ENCODE assay signal across 17 cellular contexts in the genomic region with DNA sequence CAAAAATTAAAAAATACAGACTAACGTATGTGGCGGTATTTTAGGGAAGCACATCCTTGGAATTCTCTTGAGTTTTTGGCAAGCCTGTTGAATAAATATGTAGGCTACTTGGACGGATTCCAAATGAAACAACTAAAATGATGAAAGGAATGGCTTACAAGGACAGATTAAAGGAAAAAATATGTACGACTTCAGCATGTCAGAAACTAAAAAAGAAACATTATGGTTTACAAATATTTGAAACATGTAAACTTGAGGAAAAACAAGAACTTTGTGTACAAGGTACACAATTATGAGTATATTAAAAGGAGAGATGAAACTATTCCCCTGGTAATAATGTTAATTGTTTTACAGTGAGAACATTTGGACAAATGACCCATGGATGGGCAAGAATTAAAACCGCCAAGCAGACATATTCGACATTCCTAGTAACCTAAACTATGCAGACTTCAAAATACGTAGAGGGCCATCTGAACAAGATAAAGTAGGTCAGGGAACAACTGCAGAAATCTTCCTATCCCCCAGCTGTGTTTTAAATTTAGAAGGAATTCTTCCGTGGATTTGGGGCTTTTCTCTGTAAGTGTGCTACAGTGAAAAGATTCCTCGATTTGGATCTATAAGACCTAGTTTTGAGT. TPM values are rescaled to one million over a fixed set of nuclear protein-coding genes. Genes with fewer than 3 reads are reported as not detected.
DNase-seq lines count a peak whose midpoint lies in the region; ATAC-seq and TF ChIP-seq lines count a peak whose summit lies in the region.
"Had no signal": no experiment of that assay in that cellular context is flagged by ENCODE, and none has a peak within 500 bp of the region (broad histone marks: within the 10 kb centered on the region; RNA-seq: fewer than 3 reads in every experiment).

No MANE protein-coding gene starts in this region.

- H4K5ac ChIP-seq in IMR-90 (ENCODE audit: low read depth, low read length) = peak overlapping the region; percentile 57; the same call in 1 of the 2 replicates

- no peak overlapping the region for H2AK9ac ChIP-seq in IMR-90 (replicated peaks; ENCODE audit: low read depth, low read length, poor library complexity)

- no peak overlapping the region for H2AFZ ChIP-seq in IMR-90 (replicated peaks; ENCODE audit: low read length, poor library complexity)

- dilution Hi-C loops in IMR-90 (cut with HindIII; ENCODE audit: low sequenced_read_pairs, unreplicated experiment) = no loop called here

- H3K27me3 ChIP-seq in IMR-90 (ENCODE audit: control insufficient read depth, insufficient read depth, low read length) (no peaks in the 10 kb centered on the region), tibial artery (no peaks in the 10 kb centered on the region), HAP-1 (ENCODE audit: low read depth) (peaks cover 5% of the 10 kb centered on the region; the same call in 1 of the 2 replicates)

- intact Hi-C loops in IMR-90 (cut with micrococcal nuclease) (no loop called here), tibial artery (cut with DNase I; ENCODE audit: low total_unique reads) (no loop called here)

- ATAC-seq in IMR-90 (ENCODE audit: low read depth) = peak; percentile 89
- ATAC-seq in HG03108 (IDR thresholded peaks at IDR 0.05; ENCODE audit: unreplicated experiment) = no peak
- ATAC-seq: activated CD4-positive, alpha-beta T cell treated with anti-CD3 and anti-CD28 coated beads for 36 hours; naive thymus-derived CD4-positive, alpha-beta T cell; stimulated activated memory B cell treated with anti-CD40 and anti-IgM and Interleukin-4, amounts not matched to agents 10 μg/mL and 1 μg/mL and 100 μg/mL, for 72 hours had no signal

- H3K23ac ChIP-seq in IMR-90 (ENCODE audit: low read depth, low read length) = peak overlapping the region; percentile 36; the same call in 1 of the 2 replicates

- H3K27ac ChIP-seq in IMR-90 (ENCODE audit: insufficient read depth, low read length) = no peak overlapping the region; the same call in 1 of the 2 replicates
- peak overlapping the region; percentile 10 to 60 for H3K27ac ChIP-seq in tibial artery
- H3K27ac ChIP-seq: KMS-11 had no signal

- no peak overlapping the region for H2AK5ac ChIP-seq in IMR-90 (ENCODE audit: low read depth, low read length)

- peak overlapping the region; percentile 91 for H2BK5ac ChIP-seq in IMR-90 (ENCODE audit: low read depth, low read length, poor library complexity, severe bottlenecking)

- BruUV-seq in IMR-90 (replicated peaks; lab: Mats Ljungman, UMichigan) = no TSS peak

- no peak overlapping the region for H3K14ac ChIP-seq in IMR-90 (replicated peaks; ENCODE audit: low read depth, low read length)

- TF ChIP-seq CTCF in IMR-90 (conservative IDR thresholded peaks at IDR 0.05; ENCODE audit: low read depth, low read length) = no peak
- no peak for TF ChIP-seq CTCF in tibial artery (IDR thresholded peaks at IDR 0.05)

- CTCF ChIA-PET in IMR-90 (lab: Yijun Ruan, JAX) = interaction anchor here (0.6 kb wide), 1 partner anchor 407 kb away, joined by 3 read pairs; no protein-coding TSS in a partner anchor

- peak overlapping the region; percentile 60; the same call in 1 of the 2 replicates for H3K9ac ChIP-seq in IMR-90 (ENCODE audit: low read depth, low read length)
- H3K9ac ChIP-seq: KMS-11 had no signal

- no CpG with 5 or more reads among the region's 9 CpGs for WGBS in IMR-90 (ENCODE audit: extremely low coverage in 2 of 2, insufficient read length in 1 of 2), 2 experiments

- peak overlapping the region; percentile 6; the same call in 1 of the 2 replicates for H3K4me3 ChIP-seq in IMR-90 (ENCODE audit: insufficient read depth, low read depth, low read length)
- peak overlapping the region; percentile 1 to 27 for H3K4me3 ChIP-seq in tibial artery
- no peak overlapping the region for H3K4me3 ChIP-seq in HAP-1

- H3K4me1 ChIP-seq in IMR-90 (ENCODE audit: control insufficient read depth, insufficient read depth, low read length) = peaks cover 7% of the 10 kb centered on the region; the same call in 1 of the 2 replicates
- H3K4me1 ChIP-seq in tibial artery = peaks cover 0 to 70% (median 7%) of the 10 kb centered on the region in 4 donors
- H3K4me1 ChIP-seq in HAP-1 = no peaks in the 10 kb centered on the region

- no peak for TF ChIP-seq RAD21 in IMR-90 (IDR thresholded peaks at IDR 0.05; ENCODE audit: low read length)

- no peak overlapping the region for H4K91ac ChIP-seq in IMR-90 (ENCODE audit: insufficient read depth, low read depth, low read length)

- peak overlapping the region; percentile 33; the same call in 1 of the 2 replicates for H2BK20ac ChIP-seq in IMR-90 (ENCODE audit: low read depth, low read length)

- H3K9me1 ChIP-seq in IMR-90 (ENCODE audit: insufficient read depth, low read length) = peaks cover 3% of the 10 kb centered on the region; the same call in 1 of the 2 replicates

- no peak overlapping the region for H3K4ac ChIP-seq in IMR-90 (ENCODE audit: low read depth, low read length)

- no peak overlapping the region for H2BK15ac ChIP-seq in IMR-90 (ENCODE audit: low read depth, low read length)

- no peaks in the 10 kb centered on the region for H4K20me1 ChIP-seq in IMR-90 (ENCODE audit: insufficient read depth, low read length)

- H3K56ac ChIP-seq in IMR-90 (ENCODE audit: extremely low read depth, insufficient read depth, low read length) = no peak overlapping the region

- H3K18ac ChIP-seq in IMR-90 (ENCODE audit: low read depth, low read length) = peak overlapping the region; percentile 80; the same call in 1 of the 2 replicates

- peak overlapping the region; percentile 54; the same call in 1 of the 2 replicates for H2BK120ac ChIP-seq in IMR-90 (ENCODE audit: low read depth, low read length)

- peaks cover 19 to 30% of the 10 kb centered on the region in 2 experiments for H3K79me1 ChIP-seq in IMR-90 (ENCODE audit: low read depth in 1 of 2, low read length in 2 of 2)

- POLR2A ChIA-PET in IMR-90 (lab: Charles Lee; ENCODE audit: unreplicated experiment) = no interaction called here

- no peaks in the 10 kb centered on the region for H3K36me3 ChIP-seq in IMR-90 (ENCODE audit: control insufficient read depth, insufficient read depth, low read length)
- H3K36me3 ChIP-seq in tibial artery = no peaks in the 10 kb centered on the region
- no peaks in the 10 kb centered on the region for H3K36me3 ChIP-seq in HAP-1 (replicated peaks)

- H3K4me2 ChIP-seq in IMR-90 (ENCODE audit: low read depth, low read length) = peak overlapping the region; percentile 84
- H3K4me2 ChIP-seq: KMS-11 had no signal

- in situ Hi-C loops in IMR-90 (cut with MboI; ENCODE audit: low sequenced_read_pairs) (no loop called here), HAP-1 (cut with MboI; ENCODE audit: low sequenced_read_pairs) (no loop called here)

- DNase-seq in IMR-90 (peak; percentile 75), astrocyte of the hippocampus (ENCODE audit: low read depth, low spot score) (peak; percentile 81), hepatic stellate cell (ENCODE audit: low spot score) (peak; percentile 51), tibial artery (no peak), NCI-H510A treated with DMSO at 0.1 percent for 48 hours (lab: John Stamatoyannopoulos, UW) (no peak), HAP-1 (ENCODE audit: low spot score in 2 of 2) (no peak)
- DNase-seq: activated CD4-positive, alpha-beta T cell treated with anti-CD3 and anti-CD28 coated beads for 36 hours; activated effector memory CD4-positive, alpha-beta T cell treated with anti-CD3 and anti-CD28 coated beads, Interleukin-2, amount 50 U/mL, for 16 hours; anterior cingulate cortex; DMS79; naive thymus-derived CD4-positive, alpha-beta T cell; NCI-H1417 treated with DMSO at 0.1 percent for 48 hours; NCI-H2227 treated with DMSO at 0.1 percent for 48 hours; SIG-M5 had no signal

- H3K9me3 ChIP-seq in IMR-90 (ENCODE audit: control insufficient read depth, insufficient read depth, low read length) (no peaks in the 10 kb centered on the region), tibial artery (no peaks in the 10 kb centered on the region), HAP-1 (no peaks in the 10 kb centered on the region)

- TF ChIP-seq POLR2A in IMR-90 (IDR thresholded peaks at IDR 0.05; ENCODE audit: low read depth, low read length) = no peak

- 0 out of 4 replicates have a peak overlapping the region, but pooled peaks of 1 of the 2 experiments have one; percentile 24 for H4K8ac ChIP-seq in IMR-90 (ENCODE audit: low read depth in 2 of 2, low read length in 2 of 2)

TF ChIP-seq in IMR-90, 13 proteins besides CTCF, POLR2A, EP300 and RAD21:
- TF ChIP-seq FOS (IDR thresholded peaks at IDR 0.05; ENCODE audit: low read depth, low read length) = no peak
- 0 out of 2 replicates have a peak, but pooled peaks have one; percentile 9 for TF ChIP-seq MAFK (IDR thresholded peaks at IDR 0.05; ENCODE audit: low read depth, low read length)
- no peak for TF ChIP-seq MXI1 (IDR thresholded peaks at IDR 0.05; ENCODE audit: borderline replicate concordance, low read depth, low read length)
- TF ChIP-seq CEBPB (IDR thresholded peaks at IDR 0.05; ENCODE audit: low read depth, low read length) = no peak
- TF ChIP-seq RCOR1 (IDR thresholded peaks at IDR 0.05; ENCODE audit: insufficient replicate concordance, low read length) = no peak
- TF ChIP-seq, protein P1, sequence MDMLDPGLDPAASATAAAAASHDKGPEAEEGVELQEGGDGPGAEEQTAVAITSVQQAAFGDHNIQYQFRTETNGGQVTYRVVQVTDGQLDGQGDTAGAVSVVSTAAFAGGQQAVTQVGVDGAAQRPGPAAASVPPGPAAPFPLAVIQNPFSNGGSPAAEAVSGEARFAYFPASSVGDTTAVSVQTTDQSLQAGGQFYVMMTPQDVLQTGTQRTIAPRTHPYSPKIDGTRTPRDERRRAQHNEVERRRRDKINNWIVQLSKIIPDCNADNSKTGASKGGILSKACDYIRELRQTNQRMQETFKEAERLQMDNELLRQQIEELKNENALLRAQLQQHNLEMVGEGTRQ (IDR thresholded peaks at IDR 0.05; ENCODE audit: low read depth, low read length) = no peak
- no peak for TF ChIP-seq BHLHE40 (IDR thresholded peaks at IDR 0.05; ENCODE audit: low read depth, low read length)
- TF ChIP-seq MAZ (IDR thresholded peaks at IDR 0.05; ENCODE audit: borderline replicate concordance, low read depth, low read length) = no peak

RNA-seq across cellular contexts. Expression of gene EDIL3, which starts 12.5 kb away (rescaled TPM):
- 82.8 and 101 TPM in 2 replicates for total RNA-seq in IMR-90 (2012; rRNA removed)
- polyA plus RNA-seq in IMR-90 (2012; rRNA removed) = 43.7 and 55.5 TPM in 2 replicates
- 10.6 and 11.1 TPM in 2 replicates for polyA plus RNA-seq in IMR-90 (2012; cell fraction: cytosol; rRNA removed)
- 3.3 and 17.7 TPM in 2 replicates for polyA plus RNA-seq in IMR-90 (2012; cell fraction: nucleus; rRNA removed; ENCODE audit: low replicate concordance)
- total RNA-seq: activated CD4-positive, alpha-beta T cell treated with anti-CD3 and anti-CD28 coated beads for 36 hours; naive thymus-derived CD4-positive, alpha-beta T cell had no signal
- polyA plus RNA-seq: naive thymus-derived CD4-positive, alpha-beta T cell had no signal

Comparison
In these comparisons a context has a peak if more than half of its experiments do, and no peak if none do; other contexts are left out.
1. DNase-seq: peak in IMR-90 (single experiment), astrocyte of the hippocampus (single experiment) and hepatic stellate cell (single experiment); none in tibial artery (0 of 2), NCI-H510A treated with DMSO at 0.1 percent for 48 hours (single experiment) and HAP-1 (0 of 2).